ENCODE assay signal across 23 cellular contexts in genomic region chr6:101080597-101080996, GRCh38.
A peak's percentile ranks its signal among the peaks of the same experiment; 100 is the strongest.
DNase-seq lines count a peak whose midpoint lies in the region; ATAC-seq, FAIRE-seq and TF ChIP-seq lines count a peak whose summit lies in the region.
"Had no signal": no experiment of that assay in that cellular context is flagged by ENCODE, and none has a peak within 500 bp of the region (broad histone marks: within the 10 kb centered on the region; RNA-seq: fewer than 3 reads in every experiment).

No MANE protein-coding gene starts in this region.

- TF ChIP-seq CTCF in body of pancreas (IDR thresholded peaks at IDR 0.05) = no peak

- no peak overlapping the region for H3K4me3 ChIP-seq in body of pancreas
- H3K4me3 ChIP-seq: cardiac muscle cell, heart left ventricle, pancreas, stomach had no signal

- WGBS in body of pancreas, 2 donors = 44 to 49% methylated on average over 2 of the region's 2 CpGs

- H3K36me3 ChIP-seq in body of pancreas (replicated peaks in 1 of 2; ENCODE audit: insufficient read depth in 1 of 2, low read depth in 2 of 2) = no peaks in the 10 kb centered on the region
- H3K36me3 ChIP-seq: cardiac muscle cell, heart left ventricle, pancreas, stomach had no signal

- intact Hi-C loops in body of pancreas (cut with DNase I) = no loop called here

- no peak overlapping the region for H3K27ac ChIP-seq in body of pancreas
- H3K27ac ChIP-seq: cardiac muscle cell, heart left ventricle, pancreas, stomach had no signal

- DNase-seq in ELR (ENCODE audit: low read depth) = peak; percentile 69
- DNase-seq in NCI-H226 = peak; percentile 73
- peak; percentile 29 for DNase-seq in renal cortical epithelial cell (ENCODE audit: low read depth)
- DNase-seq in stimulated activated CD4-positive, alpha-beta T cell treated with anti-CD3 and anti-CD28 coated beads, Interleukin-4, amount 100 ng/mL, for 24 hours = no peak
- no peak for DNase-seq in SHP77 (lab: John Stamatoyannopoulos, UW)
- DNase-seq in body of pancreas = no peak
- DNase-seq in NCI-H2081 treated with DMSO at 0.1 percent for 48 hours (lab: John Stamatoyannopoulos, UW) = no peak
- DNase-seq: activated CD4-positive, alpha-beta T cell treated with anti-CD3 and anti-CD28 coated beads for 48 hours; activated naive CD4-positive, alpha-beta T cell treated with anti-CD3 and anti-CD28 coated beads, Interleukin-2, amount 50 U/mL, for 16 hours; activated T-cell treated with anti-CD3 and anti-CD28 coated beads for 4 hours; DMS79 treated with DMSO at 0.1 percent for 48 hours; heart left ventricle; left colon; NCI-H2107; NCI-H82; pancreas; stomach; T-helper 9 cell had no signal

- H3K9me3 ChIP-seq in body of pancreas = no peaks in the 10 kb centered on the region
- H3K9me3 ChIP-seq: pancreas had no signal

- no peak for ATAC-seq in body of pancreas
- ATAC-seq: heart left ventricle, left colon, pancreas, Right ventricle myocardium inferior had no signal

- H3K4me1 ChIP-seq in body of pancreas = no peaks in the 10 kb centered on the region
- H3K4me1 ChIP-seq: heart left ventricle, pancreas, stomach had no signal

- TF ChIP-seq POLR2A in body of pancreas (IDR thresholded peaks at IDR 0.05) = no peak

- FAIRE-seq in endometrium (lab: Jason Lieb, UNC) = peak; percentile 12
- FAIRE-seq: GM12891, urothelium cell line had no signal

- H3K27me3 ChIP-seq in body of pancreas = no peaks in the 10 kb centered on the region
- H3K27me3 ChIP-seq: cardiac muscle cell, heart left ventricle, pancreas, stomach had no signal

Comparison
In these comparisons a context has a peak if more than half of its experiments do, and no peak if none do; other contexts are left out.
1. DNase-seq: peak in ELR (single experiment), NCI-H226 (single experiment) and renal cortical epithelial cell (single experiment); none in stimulated activated CD4-positive, alpha-beta T cell treated with anti-CD3 and anti-CD28 coated beads, Interleukin-4, amount 100 ng/mL, for 24 hours (single experiment), SHP77 (0 of 2), body of pancreas (0 of 4) and NCI-H2081 treated with DMSO at 0.1 percent for 48 hours (single experiment).